Comparison of ENCODE assay signal across 1 cellular context in genomic region chr5:217860-218456, GRCh38.
TF ChIP-seq lines count a peak whose summit lies in the region.

TSS of gene CCDC127 (minus strand) at chr5:218153. CDS start at chr5:216849, 1,304 bp downstream.
TSS of gene SDHA (plus strand) at chr5:218320. CDS start at chr5:218356, 36 bp downstream.

TF ChIP-seq in K562, 482 proteins besides CTCF, POLR2A, EP300 and RAD21 (continued from another document and continues in another):
- TF ChIP-seq MGA (IDR thresholded peaks at IDR 0.05) (no peak; the same call in 1 of the 2 replicates), SMARCA5 (IDR thresholded peaks at IDR 0.05) (no peak), TGIF2 (CRISPR knock-in tag; IDR thresholded peaks at IDR 0.05) (no peak), IRF1 (CRISPR knock-in tag; IDR thresholded peaks at IDR 0.05; ENCODE audit: borderline replicate concordance) (no peak), VEZF1 (CRISPR knock-in tag; IDR thresholded peaks at IDR 0.05) (peak; percentile 92), SMARCE1 (IDR thresholded peaks at IDR 0.05) (0 out of 2 replicates have a peak, but pooled peaks have one; percentile 30), BCOR (IDR thresholded peaks at IDR 0.05) (peak; percentile 10; the same call in 1 of the 2 replicates), SRSF7 (optimal IDR thresholded peaks at IDR 0.05; ENCODE audit: low read depth, low read length) (no peak), ZFP1 (CRISPR knock-in tag; IDR thresholded peaks at IDR 0.05) (no peak), SIX5 (IDR thresholded peaks at IDR 0.05; ENCODE audit: borderline replicate concordance in 1 of 2, insufficient read depth in 1 of 2, low read depth in 1 of 2, low read length in 2 of 2) (no peak), TRIM24 (IDR thresholded peaks at IDR 0.05) (no peak), TCF15 (CRISPR knock-in tag; IDR thresholded peaks at IDR 0.05) (no peak), THAP12 (CRISPR knock-in tag; IDR thresholded peaks at IDR 0.05) (peak; percentile 69; the same call in 1 of the 2 replicates), KAT2B (IDR thresholded peaks at IDR 0.05; ENCODE audit: low read depth, low read length) (no peak), JUNB (CRISPR knock-in tag; conservative IDR thresholded peaks at IDR 0.05) (no peak), E4F1 (CRISPR knock-in tag; IDR thresholded peaks at IDR 0.05; ENCODE audit: borderline replicate concordance) (no peak), CTCFL (IDR thresholded peaks at IDR 0.05; ENCODE audit: borderline replicate concordance, insufficient read depth, low read depth, low read length, poor library complexity, severe bottlenecking) (peak; percentile 59), ATF7 (IDR thresholded peaks at IDR 0.05) (peak; percentile 52; the same call in 1 of the 2 replicates), LEF1 (IDR thresholded peaks at IDR 0.05) (no peak), PHF21A (IDR thresholded peaks at IDR 0.05; ENCODE audit: borderline replicate concordance, low read depth) (0 out of 2 replicates have a peak, but pooled peaks have one; percentile 18), DEAF1 (CRISPR knock-in tag; IDR thresholded peaks at IDR 0.05) (no peak), ZEB2 (IDR thresholded peaks at IDR 0.05) (no peak), ILF3 (IDR thresholded peaks at IDR 0.05; ENCODE audit: borderline replicate concordance) (no peak), HDGF (IDR thresholded peaks at IDR 0.05) (no peak), PURB (CRISPR knock-in tag; IDR thresholded peaks at IDR 0.05; ENCODE audit: low read depth) (no peak), RFX7 (CRISPR knock-in tag; IDR thresholded peaks at IDR 0.05) (no peak), CCNT2 (IDR thresholded peaks at IDR 0.05; ENCODE audit: borderline replicate concordance, extremely low read depth, insufficient read length, low read depth, low read length) (peak; percentile 39), ZBED1 (IDR thresholded peaks at IDR 0.05) (0 out of 2 replicates have a peak, but pooled peaks have one; percentile 12), SMAD1 (IDR thresholded peaks at IDR 0.05; ENCODE audit: low read depth, low read length, partially characterized antibody) (peak; percentile 32), E2F3 (CRISPR knock-in tag; IDR thresholded peaks at IDR 0.05) (no peak; the same call in 1 of the 2 replicates), ZNF3 (CRISPR knock-in tag; IDR thresholded peaks at IDR 0.05) (no peak), PRMT5 (CRISPR knock-in tag; IDR thresholded peaks at IDR 0.05) (no peak), ZNF41 (CRISPR knock-in tag; conservative IDR thresholded peaks at IDR 0.05) (no peak), HCFC1 (IDR thresholded peaks at IDR 0.05; ENCODE audit: low read depth, low read length) (0 out of 2 replicates have a peak, but pooled peaks have one; percentile 23)
